ENCODE assay signal across 15 cellular contexts in genomic region chr2:229084467-229084866, GRCh38.
DNase-seq lines count a peak whose midpoint lies in the region; ATAC-seq lines count a peak whose summit lies in the region.
"Had no signal": no experiment of that assay in that cellular context is flagged by ENCODE, and none has a peak within 500 bp of the region (broad histone marks: within the 10 kb centered on the region; RNA-seq: fewer than 3 reads in every experiment).

No MANE protein-coding gene starts in this region.

- H3K27me3 Mint-ChIP-seq in stimulated activated memory B cell treated with anti-CD40 and anti-IgM and Interleukin-4, amounts not matched to agents 10 μg/mL and 1 μg/mL and 100 μg/mL, for 72 hours = no peaks in the 10 kb centered on the region
- no peaks in the 10 kb centered on the region for H3K27me3 Mint-ChIP-seq in activated CD4-positive, alpha-beta T cell treated with anti-CD3 and anti-CD28 coated beads for 36 hours
- H3K27me3 Mint-ChIP-seq: IgD-negative memory B cell had no signal

- H3K27ac Mint-ChIP-seq in stimulated activated memory B cell treated with anti-CD40 and anti-IgM and Interleukin-4, amounts not matched to agents 10 μg/mL and 1 μg/mL and 100 μg/mL, for 72 hours = no peak overlapping the region
- no peak overlapping the region for H3K27ac Mint-ChIP-seq in activated CD4-positive, alpha-beta T cell treated with anti-CD3 and anti-CD28 coated beads for 36 hours
- H3K27ac Mint-ChIP-seq: IgD-negative memory B cell had no signal

- CTCF ChIA-PET in activated CD4-positive, alpha-beta T cell treated with anti-CD3 and anti-CD28 coated beads for 36 hours (lab: Charles Lee) = no interaction called here

- in situ Hi-C loops in HAP-1 (cut with MboI; ENCODE audit: low sequenced_read_pairs) = no loop called here

- H3K36me3 Mint-ChIP-seq in stimulated activated memory B cell treated with anti-CD40 and anti-IgM and Interleukin-4, amounts not matched to agents 10 μg/mL and 1 μg/mL and 100 μg/mL, for 72 hours = no peaks in the 10 kb centered on the region
- no peaks in the 10 kb centered on the region for H3K36me3 Mint-ChIP-seq in activated CD4-positive, alpha-beta T cell treated with anti-CD3 and anti-CD28 coated beads for 36 hours (ENCODE audit: low read depth)
- H3K36me3 Mint-ChIP-seq: IgD-negative memory B cell had no signal

- H3K27me3 ChIP-seq in MG63 = no peaks in the 10 kb centered on the region
- no peaks in the 10 kb centered on the region for H3K27me3 ChIP-seq in HAP-1 (ENCODE audit: low read depth)
- H3K27me3 ChIP-seq: Peyer's patch had no signal

- H3K9me3 ChIP-seq in MG63 (no peaks in the 10 kb centered on the region), HAP-1 (no peaks in the 10 kb centered on the region)
- H3K9me3 ChIP-seq: Peyer's patch had no signal

- H3K4me1 Mint-ChIP-seq in stimulated activated memory B cell treated with anti-CD40 and anti-IgM and Interleukin-4, amounts not matched to agents 10 μg/mL and 1 μg/mL and 100 μg/mL, for 72 hours = no peaks in the 10 kb centered on the region
- no peaks in the 10 kb centered on the region for H3K4me1 Mint-ChIP-seq in activated CD4-positive, alpha-beta T cell treated with anti-CD3 and anti-CD28 coated beads for 36 hours
- H3K4me1 Mint-ChIP-seq: IgD-negative memory B cell had no signal

- H3K4me3 ChIP-seq in MG63 (no peak overlapping the region), HAP-1 (no peak overlapping the region)
- H3K4me3 ChIP-seq: Peyer's patch had no signal

- DNase-seq in AG20443 (ENCODE audit: low spot score) (peak; percentile 42), MG63 (peak; percentile 18), epidermal melanocyte (ENCODE audit: insufficient read length, low spot score) (peak; percentile 26), sciatic nerve (ENCODE audit: low spot score) (no peak), HAP-1 (ENCODE audit: low spot score in 2 of 2) (no peak)
- no peak for DNase-seq in activated CD4-positive, alpha-beta T cell treated with anti-CD3 and anti-CD28 coated beads for 36 hours
- DNase-seq: C1 segment of cervical spinal cord, COR-L47, NCI-H1417 treated with DMSO at 0.1 percent for 48 hours, NCI-H2029, NCI-H2171 treated with DMSO at 0.1 percent for 48 hours, Peyer's patch, SHP77 had no signal

- no peaks in the 10 kb centered on the region for H3K9me3 Mint-ChIP-seq in stimulated activated memory B cell treated with anti-CD40 and anti-IgM and Interleukin-4, amounts not matched to agents 10 μg/mL and 1 μg/mL and 100 μg/mL, for 72 hours
- H3K9me3 Mint-ChIP-seq in activated CD4-positive, alpha-beta T cell treated with anti-CD3 and anti-CD28 coated beads for 36 hours (ENCODE audit: low read depth) = peaks cover 6% of the 10 kb centered on the region
- H3K9me3 Mint-ChIP-seq: IgD-negative memory B cell had no signal

- peak; percentile 82 for ATAC-seq in sciatic nerve
- no peak for ATAC-seq in stimulated activated memory B cell treated with anti-CD40 and anti-IgM and Interleukin-4, amounts not matched to agents 10 μg/mL and 1 μg/mL and 100 μg/mL, for 72 hours
- ATAC-seq in activated CD4-positive, alpha-beta T cell treated with anti-CD3 and anti-CD28 coated beads for 36 hours = no peak

- H3K36me3 ChIP-seq in MG63 = no peaks in the 10 kb centered on the region; the same call in 1 of the 2 replicates
- H3K36me3 ChIP-seq in HAP-1 (replicated peaks) = no peaks in the 10 kb centered on the region
- H3K36me3 ChIP-seq: Peyer's patch had no signal

- POLR2A ChIA-PET in activated CD4-positive, alpha-beta T cell treated with anti-CD3 and anti-CD28 coated beads for 36 hours (lab: Charles Lee) = no interaction called here

- H3K4me3 Mint-ChIP-seq in stimulated activated memory B cell treated with anti-CD40 and anti-IgM and Interleukin-4, amounts not matched to agents 10 μg/mL and 1 μg/mL and 100 μg/mL, for 72 hours = no peak overlapping the region
- H3K4me3 Mint-ChIP-seq in activated CD4-positive, alpha-beta T cell treated with anti-CD3 and anti-CD28 coated beads for 36 hours = no peak overlapping the region
- H3K4me3 Mint-ChIP-seq: IgD-negative memory B cell had no signal

- H3K4me1 ChIP-seq in HAP-1 = no peaks in the 10 kb centered on the region

- intact Hi-C loops in sciatic nerve (cut with DNase I) = no loop called here
- intact Hi-C loops in activated CD4-positive, alpha-beta T cell treated with anti-CD3 and anti-CD28 coated beads for 36 hours (cut with DNase I, micrococcal nuclease) = no loop called here

Comparison
In these comparisons a context has a peak if more than half of its experiments do, and no peak if none do; other contexts are left out.
1. DNase-seq: peak in AG20443 (single experiment), MG63 (single experiment) and epidermal melanocyte (single experiment); none in sciatic nerve (single experiment), activated CD4-positive, alpha-beta T cell treated with anti-CD3 and anti-CD28 coated beads for 36 hours (single experiment) and HAP-1 (0 of 2).